Comparison of ENCODE assay signal across 20 cellular contexts in genomic region chr1:98081951-98082350, GRCh38.
A peak's percentile ranks its signal among the peaks of the same experiment; 100 is the strongest.
DNase-seq lines count a peak whose midpoint lies in the region; ATAC-seq and TF ChIP-seq lines count a peak whose summit lies in the region.
"Had no signal": no experiment of that assay in that cellular context is flagged by ENCODE, and none has a peak within 500 bp of the region (broad histone marks: within the 10 kb centered on the region; RNA-seq: fewer than 3 reads in every experiment).

No MANE protein-coding gene starts in this region.

- H3K36me3 ChIP-seq in testis (ENCODE audit: low read depth, missing control alignments): no peaks in the 10 kb centered on the region
- H3K36me3 ChIP-seq: BLaER1 treated with 17β-estradiol and CSF1 and Interleukin-3, amounts not matched to agents 10 nM and 100 nM had no signal

- H3K9me3 ChIP-seq in testis: no peaks in the 10 kb centered on the region
- H3K9me3 ChIP-seq: BLaER1 treated with 17β-estradiol and CSF1 and Interleukin-3, amounts not matched to agents 10 nM and 100 nM had no signal

- ATAC-seq in SK-N-SH treated with all-trans-retinoic acid at 6 μM for 48 hours: no peak
- ATAC-seq: A549; CD8-positive, alpha-beta T cell; GM12878 had no signal

- H3K4me1 ChIP-seq in testis: no peaks in the 10 kb centered on the region
- H3K4me1 ChIP-seq: BLaER1 treated with 17β-estradiol and CSF1 and Interleukin-3, amounts not matched to agents 10 nM and 100 nM had no signal

- H3K9me3 Mint-ChIP-seq in HFFc6: no peaks in the 10 kb centered on the region
- H3K9me3 Mint-ChIP-seq: CD4-positive, alpha-beta T cell; CD8-positive, alpha-beta T cell had no signal

- no peaks in the 10 kb centered on the region for H3K27me3 Mint-ChIP-seq in HFFc6 (ENCODE audit: insufficient read depth)
- H3K27me3 Mint-ChIP-seq: B cell; CD4-positive, alpha-beta T cell had no signal

- no peak overlapping the region for H3K4me3 Mint-ChIP-seq in HFFc6
- H3K4me3 Mint-ChIP-seq: B cell; CD4-positive, alpha-beta T cell; CD8-positive, alpha-beta T cell had no signal

- H3K27ac ChIP-seq in testis: no peak overlapping the region
- H3K27ac ChIP-seq: 22Rv1; A549; BLaER1 treated with 17β-estradiol and CSF1 and Interleukin-3, amounts not matched to agents 10 nM and 100 nM; C4-2B had no signal

- no peaks in the 10 kb centered on the region for H3K27me3 ChIP-seq in testis
- H3K27me3 ChIP-seq: BLaER1 treated with 17β-estradiol and CSF1 and Interleukin-3, amounts not matched to agents 10 nM and 100 nM had no signal

- H3K27ac Mint-ChIP-seq in HFFc6: peak overlapping the region; percentile 15
- H3K27ac Mint-ChIP-seq: B cell; CD4-positive, alpha-beta T cell; CD8-positive, alpha-beta T cell had no signal

- peaks cover 70% of the 10 kb centered on the region for H3K4me1 Mint-ChIP-seq in HFFc6 (ENCODE audit: low read depth)
- H3K4me1 Mint-ChIP-seq: B cell had no signal

- DNase-seq in EH (ENCODE audit: low read depth) (peak; percentile 34), HFFc6 (no peak), middle frontal gyrus (ENCODE audit: extremely low spot score, low spot score) (no peak), iPS-NIHi11 (ENCODE audit: low spot score) (no peak), testis (no peak)
- DNase-seq: AML-193; Caco-2; Calu3; CD4-positive, alpha-beta T cell; CD8-positive, alpha-beta T cell; DMS79 treated with DMSO at 0.1 percent for 48 hours; EL; GDM1 had no signal

- no peak overlapping the region for H3K4me3 ChIP-seq in testis
- H3K4me3 ChIP-seq: A549; BLaER1 treated with 17β-estradiol and CSF1 and Interleukin-3, amounts not matched to agents 10 nM and 100 nM; GM12878 had no signal

- intact Hi-C loops in testis (cut with DNase I; ENCODE audit: low total_unique reads): no loop called here

- peaks cover 15% of the 10 kb centered on the region for H3K36me3 Mint-ChIP-seq in HFFc6 (ENCODE audit: low read depth)
- H3K36me3 Mint-ChIP-seq: CD8-positive, alpha-beta T cell had no signal

- WGBS in testis, 2 donors: 52 to 63% methylated on average over 1 of the region's 1 CpG

- TF ChIP-seq CTCF in HFFc6 (IDR thresholded peaks at IDR 0.05): no peak
- TF ChIP-seq CTCF in testis (IDR thresholded peaks at IDR 0.05): no peak

- no peak for TF ChIP-seq POLR2A in testis (IDR thresholded peaks at IDR 0.05)

TF ChIP-seq in SK-N-SH treated with all-trans-retinoic acid at 6 μM for 48 hours, 23 proteins besides CTCF, POLR2A, EP300 and RAD21:
- no peak for TF ChIP-seq TCF4 (CRISPR knock-in tag; IDR thresholded peaks at IDR 0.05; ENCODE audit: borderline replicate concordance)
- TF ChIP-seq PATZ1 (CRISPR knock-in tag; IDR thresholded peaks at IDR 0.05; ENCODE audit: borderline replicate concordance): no peak
- no peak for TF ChIP-seq ZFP3 (CRISPR knock-in tag; IDR thresholded peaks at IDR 0.05)
- TF ChIP-seq ISL1 (CRISPR knock-in tag; IDR thresholded peaks at IDR 0.05): peak; percentile 71
